17 cellular contexts compared by ENCODE assay signal in genomic region chr1:216926681-216927080, GRCh38.
"Had no signal": no experiment of that assay in that cellular context is flagged by ENCODE, and none has a peak within 500 bp of the region (broad histone marks: within the 10 kb centered on the region; RNA-seq: fewer than 3 reads in every experiment).

No MANE protein-coding gene starts in this region.

- H3K27me3 ChIP-seq: gastroesophageal sphincter, ovary, thyroid gland, uterus had no signal

- H3K9me3 Mint-ChIP-seq: activated B cell treated with CpG ODN at 0.5 μM for 24 hours; activated naive CD4-positive, alpha-beta T cell treated with anti-CD3 and anti-CD28 coated beads for 36 hours; activated T-helper 17 cell treated with anti-CD3 and anti-CD28 coated beads, Interleukin-2, amount 50 U/mL, for 72 hours; central memory CD8-positive, alpha-beta T cell; T-helper 1 cell treated with Interleukin-12 subunit alpha and Interleukin-12 subunit beta and Interleukin-4 antibody, amounts not matched to agents 30 μg/mL and 1 μg/mL, for 36 hours had no signal

- H3K4me3 ChIP-seq: gastroesophageal sphincter, lung, ovary, thyroid gland, uterus had no signal

- H3K27me3 Mint-ChIP-seq: activated B cell treated with CpG ODN at 0.5 μM for 24 hours; activated CD4-positive, alpha-beta T cell treated with anti-CD3 and anti-CD28 coated beads, Interleukin-2, amount 10 ng/mL, durations not matched to agents 7 days and 5 days; activated T-helper 17 cell treated with anti-CD3 and anti-CD28 coated beads, Interleukin-2, amount 50 U/mL, for 72 hours; central memory CD8-positive, alpha-beta T cell; effector memory CD8-positive, alpha-beta T cell; natural killer cell treated with Interleukin-12 subunit alpha and Interleukin-12 subunit beta and Interleukin-15 and Interleukin-18, amount 100 ng/mL, for 72 hours had no signal

- H3K4me1 ChIP-seq: gastroesophageal sphincter, thyroid gland, uterus had no signal

- H3K27ac Mint-ChIP-seq: activated B cell treated with CpG ODN at 0.5 μM for 24 hours; activated CD4-positive, alpha-beta T cell treated with anti-CD3 and anti-CD28 coated beads, Interleukin-2, amount 10 ng/mL, durations not matched to agents 7 days and 5 days; activated naive CD4-positive, alpha-beta T cell treated with anti-CD3 and anti-CD28 coated beads for 36 hours; activated T-helper 17 cell treated with anti-CD3 and anti-CD28 coated beads, Interleukin-2, amount 50 U/mL, for 72 hours; effector memory CD8-positive, alpha-beta T cell; natural killer cell treated with Interleukin-12 subunit alpha and Interleukin-12 subunit beta and Interleukin-15 and Interleukin-18, amount 100 ng/mL, for 72 hours; T-helper 1 cell treated with Interleukin-12 subunit alpha and Interleukin-12 subunit beta and Interleukin-4 antibody, amounts not matched to agents 30 μg/mL and 1 μg/mL, for 36 hours had no signal

- H3K27ac ChIP-seq: gastroesophageal sphincter, ovary, thyroid gland, uterus had no signal

- H3K9me3 ChIP-seq: gastroesophageal sphincter, ovary, thyroid gland, uterus had no signal

- ATAC-seq: activated T-helper 17 cell treated with anti-CD3 and anti-CD28 coated beads, Interleukin-2, amount 50 U/mL, for 72 hours; effector memory CD8-positive, alpha-beta T cell; gastroesophageal sphincter; natural killer cell treated with Interleukin-12 subunit alpha and Interleukin-12 subunit beta and Interleukin-15 and Interleukin-18, amount 100 ng/mL, for 72 hours had no signal

- H3K4me1 Mint-ChIP-seq: activated B cell treated with CpG ODN at 0.5 μM for 24 hours; activated CD4-positive, alpha-beta T cell treated with anti-CD3 and anti-CD28 coated beads, Interleukin-2, amount 10 ng/mL, durations not matched to agents 7 days and 5 days; activated T-helper 17 cell treated with anti-CD3 and anti-CD28 coated beads, Interleukin-2, amount 50 U/mL, for 72 hours; central memory CD8-positive, alpha-beta T cell had no signal

- H3K4me3 Mint-ChIP-seq: activated B cell treated with CpG ODN at 0.5 μM for 24 hours; activated CD4-positive, alpha-beta T cell treated with anti-CD3 and anti-CD28 coated beads, Interleukin-2, amount 10 ng/mL, durations not matched to agents 7 days and 5 days; activated naive CD4-positive, alpha-beta T cell treated with anti-CD3 and anti-CD28 coated beads for 36 hours; activated T-helper 17 cell treated with anti-CD3 and anti-CD28 coated beads, Interleukin-2, amount 50 U/mL, for 72 hours; central memory CD8-positive, alpha-beta T cell; effector memory CD8-positive, alpha-beta T cell; natural killer cell treated with Interleukin-12 subunit alpha and Interleukin-12 subunit beta and Interleukin-15 and Interleukin-18, amount 100 ng/mL, for 72 hours; T-helper 1 cell treated with Interleukin-12 subunit alpha and Interleukin-12 subunit beta and Interleukin-4 antibody, amounts not matched to agents 30 μg/mL and 1 μg/mL, for 36 hours had no signal

- H3K36me3 ChIP-seq: gastroesophageal sphincter, ovary, thyroid gland, uterus had no signal

- DNase-seq: activated B cell treated with CpG ODN at 0.5 μM for 24 hours; activated CD4-positive, alpha-beta T cell treated with anti-CD3 and anti-CD28 coated beads, Interleukin-2, amount 10 ng/mL, durations not matched to agents 7 days and 5 days; activated naive CD4-positive, alpha-beta T cell treated with anti-CD3 and anti-CD28 coated beads for 36 hours; activated T-cell treated with anti-CD3 and anti-CD28 coated beads for 4 hours; cortex of kidney; effector memory CD8-positive, alpha-beta T cell; kidney glomerular epithelial cell; ovary; stimulated activated CD4-positive, alpha-beta T cell treated with anti-CD3 and anti-CD28 coated beads, Interleukin-15, amount 100 ng/mL, for 24 hours; thyroid gland; uterus had no signal

- H3K36me3 Mint-ChIP-seq: natural killer cell treated with Interleukin-12 subunit alpha and Interleukin-12 subunit beta and Interleukin-15 and Interleukin-18, amount 100 ng/mL, for 72 hours had no signal
